In genomic region chr20:13283869-13284268, GRCh38 we compare ENCODE assay signal across 20 cellular contexts.
DNase-seq lines count a peak whose midpoint lies in the region; ATAC-seq, FAIRE-seq and TF ChIP-seq lines count a peak whose summit lies in the region.
"Had no signal": no experiment of that assay in that cellular context is flagged by ENCODE, and none has a peak within 500 bp of the region (broad histone marks: within the 10 kb centered on the region; RNA-seq: fewer than 3 reads in every experiment).

No MANE protein-coding gene starts in this region.

- no peak overlapping the region for H2BK15ac ChIP-seq in H1 (ENCODE audit: low read length)

- TF ChIP-seq POLR2A in HepG2 (IDR thresholded peaks at IDR 0.05; ENCODE audit: insufficient read depth in 1 of 2, low read depth in 2 of 2, low read length in 2 of 2) (no peak), right lobe of liver (IDR thresholded peaks at IDR 0.05) (no peak), H1 (IDR thresholded peaks at IDR 0.05; ENCODE audit: control extremely low read depth in 1 of 2, low read depth in 2 of 2, low read length in 2 of 2) (no peak)

- FAIRE-seq in HepG2 (lab: Jason Lieb, UNC) (no peak), H1 (lab: Jason Lieb, UNC) (no peak)
- FAIRE-seq: D721Med, G401.6, GM12891, GM19239 had no signal

- H2AFZ ChIP-seq in HepG2 (ENCODE audit: low read length) (no peak overlapping the region), H1 (ENCODE audit: low read length) (no peak overlapping the region)

- no peaks in the 10 kb centered on the region for H3K23me2 ChIP-seq in H1 (ENCODE audit: low read depth, low read length)

- BruUV-seq in HepG2 (replicated peaks; lab: Mats Ljungman, UMichigan) = no TSS peak

- WGBS in HepG2 (ENCODE audit: low lambda C conversion rate) = 79% methylated on average over 6 of the region's 6 CpGs
- WGBS in right lobe of liver (ENCODE audit: insufficient coverage, low coverage, low lambda C conversion rate, missing lambda C conversion rate) = 93% methylated on average over 6 of the region's 6 CpGs
- WGBS in H1 (ENCODE audit: extremely low coverage in 1 of 2, insufficient coverage in 1 of 2, insufficient read length in 1 of 2, insufficient replicate concordance in 2 of 2, low coverage in 1 of 2, low lambda C conversion rate in 2 of 2, missing lambda C conversion rate in 1 of 2), 2 experiments = 76% methylated on average over 6 of the region's 6 CpGs; no CpG with 5 or more reads in 1 of the 2 experiments

- H3K18ac ChIP-seq in H1 (ENCODE audit: extremely low read depth, low read length) = no peak overlapping the region

- in situ Hi-C loops in HepG2 (cut with HindIII; ENCODE audit: extremely low pct_ligation_motif_present, low pct_unique_long_range_greater_than_20kb) = loop anchor here (25.0 kb wide), 1 partner anchor 322 kb away; no protein-coding TSS in a partner anchor

- H3K9me3 ChIP-seq in HepG2 (ENCODE audit: low read length) (no peaks in the 10 kb centered on the region), right lobe of liver (no peaks in the 10 kb centered on the region), H1 (ENCODE audit: insufficient read depth in 2 of 2, low read depth in 1 of 2, low read length in 1 of 2) (no peaks in the 10 kb centered on the region)
- H3K9me3 ChIP-seq: A549, Caco-2 had no signal

- H2BK120ac ChIP-seq in H1 (replicated peaks; ENCODE audit: low read depth, low read length) = no peak overlapping the region

- H4K20me1 ChIP-seq in HepG2 (ENCODE audit: insufficient read depth, low read length) = no peaks in the 10 kb centered on the region
- no peaks in the 10 kb centered on the region for H4K20me1 ChIP-seq in H1 (replicated peaks in 1 of 2; ENCODE audit: control insufficient read depth in 1 of 2, insufficient read depth in 2 of 2, low read length in 2 of 2)
- H4K20me1 ChIP-seq: BLaER1 treated with 17β-estradiol and CSF1 and Interleukin-3, amounts not matched to agents 10 nM and 100 nM had no signal

- H3K79me2 ChIP-seq in HepG2 (ENCODE audit: insufficient read depth, low read length) = no peaks in the 10 kb centered on the region
- no peaks in the 10 kb centered on the region; a peak in 1 of 4 replicates for H3K79me2 ChIP-seq in H1 (ENCODE audit: control insufficient read depth in 1 of 2, insufficient read depth in 2 of 2, low read length in 2 of 2)

- H3K9ac ChIP-seq in HepG2 (ENCODE audit: insufficient read depth, low read depth, low read length) (no peak overlapping the region), H1 (replicated peaks in 1 of 4; ENCODE audit: extremely low read depth in 1 of 4, low read depth in 3 of 4, low read length in 3 of 4) (no peak overlapping the region)
- H3K9ac ChIP-seq: BLaER1 treated with 17β-estradiol and CSF1 and Interleukin-3, amounts not matched to agents 10 nM and 100 nM had no signal

- H3K4me2 ChIP-seq in HepG2 (ENCODE audit: low read depth, low read length) (no peak overlapping the region), H1 (ENCODE audit: insufficient read depth in 1 of 2, low read depth in 2 of 2, low read length in 2 of 2) (no peak overlapping the region)
- H3K4me2 ChIP-seq: A549 had no signal

- H4K8ac ChIP-seq in H1 (ENCODE audit: extremely low read depth, insufficient read depth, low read length) = no peak overlapping the region

- no peak overlapping the region for H3K23ac ChIP-seq in H1 (ENCODE audit: insufficient read length)

- POLR2A ChIA-PET in HepG2 (lab: Yijun Ruan, JAX) = no interaction called here
- POLR2A ChIA-PET in H1 (lab: Charles Lee; ENCODE audit: partially characterized antibody) = no interaction called here

- H3K27ac Mint-ChIP-seq in activated T-helper 2 cell treated with anti-CD3 and anti-CD28 coated beads, Interferon-gamma antibody, Interleukin-2, Interleukin-4, amounts not matched to agents 10 μg/mL and 5 μg/mL and 100 μg/mL, durations not matched to agents 14 hours and 24 hours and 36 hours = no peak overlapping the region
- H3K27ac Mint-ChIP-seq: B cell; CD4-positive, alpha-beta T cell; CD8-positive, alpha-beta T cell had no signal

- no peaks in the 10 kb centered on the region; a peak in 1 of 5 replicates for H3K27me3 ChIP-seq in HepG2 (ENCODE audit: control insufficient read depth in 1 of 2, insufficient read depth in 2 of 2, low read length in 2 of 2)
- H3K27me3 ChIP-seq in right lobe of liver = no peaks in the 10 kb centered on the region
- H3K27me3 ChIP-seq in H1 (replicated peaks in 1 of 4; ENCODE audit: control insufficient read depth in 3 of 4, extremely low read depth in 1 of 4, insufficient read depth in 3 of 4, low read length in 3 of 4) = no peaks in the 10 kb centered on the region
- H3K27me3 ChIP-seq: BLaER1 treated with 17β-estradiol and CSF1 and Interleukin-3, amounts not matched to agents 10 nM and 100 nM had no signal

- no peak for ATAC-seq in HepG2
- ATAC-seq in right lobe of liver = no peak
- ATAC-seq: A549; CD8-positive, alpha-beta T cell had no signal

- H2BK5ac ChIP-seq in H1 (ENCODE audit: low read depth, low read length) = no peak overlapping the region

- DNase-seq in HepG2 (ENCODE audit: low spot score) = no peak
- DNase-seq in right lobe of liver = no peak
- DNase-seq in H1 (ENCODE audit: low read depth in 1 of 2, low spot score in 2 of 2) = no peak
- DNase-seq in activated T-helper 2 cell treated with anti-CD3 and anti-CD28 coated beads, Interferon-gamma antibody, Interleukin-2, Interleukin-4, amounts not matched to agents 10 μg/mL and 5 μg/mL and 100 μg/mL, durations not matched to agents 14 hours and 24 hours and 36 hours (ENCODE audit: low spot score) = no peak
- DNase-seq in 8988T = no peak
- DNase-seq: AML-193; Caco-2; Calu3; CD4-positive, alpha-beta T cell; CD8-positive, alpha-beta T cell; DMS79 treated with DMSO at 0.1 percent for 48 hours; GF-D8 had no signal

- CTCF ChIA-PET in HepG2 (lab: Yijun Ruan, JAX; ENCODE audit: low intra/inter-chr PET ratio, low total read pairs) = no interaction called here
- CTCF ChIA-PET in H1 (lab: Charles Lee; ENCODE audit: partially characterized antibody) = interaction anchor here (1.2 to 3.6 kb wide), 7 partner anchors 12 to 312 kb away, joined by 3 to 13 read pairs (median 5); no protein-coding TSS in a partner anchor

- H3K4me3 ChIP-seq in HepG2 (replicated peaks in 1 of 3; ENCODE audit: insufficient read depth in 1 of 3, low read depth in 2 of 3, low read length in 3 of 3) (no peak overlapping the region), right lobe of liver (no peak overlapping the region), H1 (ENCODE audit: extremely low read depth in 1 of 4, insufficient read depth in 2 of 4, low read depth in 3 of 4, low read length in 4 of 4) (no peak overlapping the region)
- H3K4me3 ChIP-seq: A549; BLaER1 treated with 17β-estradiol and CSF1 and Interleukin-3, amounts not matched to agents 10 nM and 100 nM had no signal

- H2BK20ac ChIP-seq in H1 (ENCODE audit: low read length) = no peak overlapping the region

- no peak overlapping the region for H4K5ac ChIP-seq in H1 (ENCODE audit: insufficient read length, low read depth, low read length)

- no peaks in the 10 kb centered on the region for H3K27me3 Mint-ChIP-seq in activated T-helper 2 cell treated with anti-CD3 and anti-CD28 coated beads, Interferon-gamma antibody, Interleukin-2, Interleukin-4, amounts not matched to agents 10 μg/mL and 5 μg/mL and 100 μg/mL, durations not matched to agents 14 hours and 24 hours and 36 hours (ENCODE audit: low read depth)
- H3K27me3 Mint-ChIP-seq: B cell; CD4-positive, alpha-beta T cell had no signal

- H3K4me1 ChIP-seq in HepG2 (ENCODE audit: insufficient read depth, low read length) (no peaks in the 10 kb centered on the region), right lobe of liver (peaks cover 0 to 21% (median 9%) of the 10 kb centered on the region in 4 donors), H1 (replicated peaks in 1 of 4; ENCODE audit: control insufficient read depth in 3 of 4, insufficient read depth in 4 of 4, low read length in 3 of 4) (peaks cover 0 to 2% (median 0%) of the 10 kb centered on the region in 4 experiments; a peak in 1 of 7 replicates)
- H3K4me1 ChIP-seq: A549, Caco-2 had no signal

- H3K56ac ChIP-seq in H1 (replicated peaks; ENCODE audit: insufficient read length, low read depth, low read length) = no peak overlapping the region

- no peaks in the 10 kb centered on the region for H3K4me1 Mint-ChIP-seq in activated T-helper 2 cell treated with anti-CD3 and anti-CD28 coated beads, Interferon-gamma antibody, Interleukin-2, Interleukin-4, amounts not matched to agents 10 μg/mL and 5 μg/mL and 100 μg/mL, durations not matched to agents 14 hours and 24 hours and 36 hours (ENCODE audit: low read depth)
- H3K4me1 Mint-ChIP-seq: B cell had no signal

- no peaks in the 10 kb centered on the region for H3K9me3 Mint-ChIP-seq in activated T-helper 2 cell treated with anti-CD3 and anti-CD28 coated beads, Interferon-gamma antibody, Interleukin-2, Interleukin-4, amounts not matched to agents 10 μg/mL and 5 μg/mL and 100 μg/mL, durations not matched to agents 14 hours and 24 hours and 36 hours
- H3K9me3 Mint-ChIP-seq: CD4-positive, alpha-beta T cell; CD8-positive, alpha-beta T cell had no signal

- H2AK5ac ChIP-seq in H1 (ENCODE audit: low read depth, low read length) = no peak overlapping the region

- no peaks in the 10 kb centered on the region for H3K79me1 ChIP-seq in H1 (ENCODE audit: low read depth, low read length)

- TF ChIP-seq CTCF in HepG2 (CRISPR knock-in tag; IDR thresholded peaks at IDR 0.05) (no peak), right lobe of liver (IDR thresholded peaks at IDR 0.05) (no peak), H1 (IDR thresholded peaks at IDR 0.05; ENCODE audit: control extremely low read depth in 1 of 3, insufficient read depth in 1 of 3, low read depth in 1 of 3, low read length in 3 of 3) (no peak)

- H3K27ac ChIP-seq in HepG2 (ENCODE audit: extremely low read length, insufficient read depth, low read length) = no peak overlapping the region
- H3K27ac ChIP-seq in right lobe of liver = no peak overlapping the region
- H3K27ac ChIP-seq in H1 (ENCODE audit: low read depth, low read length) = no peak overlapping the region
- H3K27ac ChIP-seq: A549; BLaER1 treated with 17β-estradiol and CSF1 and Interleukin-3, amounts not matched to agents 10 nM and 100 nM; C4-2B had no signal

- no peak overlapping the region for H4K91ac ChIP-seq in H1 (replicated peaks; ENCODE audit: insufficient read length, low read length)

- intact Hi-C loops in HepG2 (cut with micrococcal nuclease; ENCODE audit: unreplicated experiment) = no loop called here
- intact Hi-C loops in right lobe of liver (cut with DNase I) = no loop called here
- intact Hi-C loops in activated T-helper 2 cell treated with anti-CD3 and anti-CD28 coated beads, Interferon-gamma antibody, Interleukin-2, Interleukin-4, amounts not matched to agents 10 μg/mL and 5 μg/mL and 100 μg/mL, durations not matched to agents 14 hours and 24 hours and 36 hours (cut with micrococcal nuclease) = no loop called here

- TF ChIP-seq EP300 in HepG2 (IDR thresholded peaks at IDR 0.05; ENCODE audit: low read depth in 2 of 2, low read length in 2 of 2) (no peak), HepG2 (CRISPR knock-in tag; IDR thresholded peaks at IDR 0.05; ENCODE audit: borderline replicate concordance) (no peak), H1 (IDR thresholded peaks at IDR 0.05; ENCODE audit: borderline replicate concordance in 1 of 2, low read depth in 2 of 2, low read length in 2 of 2) (no peak)

- no peak for TF ChIP-seq RAD21 in HepG2 (CRISPR knock-in tag; IDR thresholded peaks at IDR 0.05)
- no peak for TF ChIP-seq RAD21 in H1 (IDR thresholded peaks at IDR 0.05 in 1 of 2, conservative IDR thresholded peaks at IDR 0.05 in 1 of 2; ENCODE audit: low read depth in 2 of 2, low read length in 2 of 2)

- no peaks in the 10 kb centered on the region for H3K36me3 Mint-ChIP-seq in activated T-helper 2 cell treated with anti-CD3 and anti-CD28 coated beads, Interferon-gamma antibody, Interleukin-2, Interleukin-4, amounts not matched to agents 10 μg/mL and 5 μg/mL and 100 μg/mL, durations not matched to agents 14 hours and 24 hours and 36 hours (ENCODE audit: low read depth)
- H3K36me3 Mint-ChIP-seq: CD8-positive, alpha-beta T cell had no signal

- H3K36me3 ChIP-seq in HepG2 (replicated peaks in 1 of 2; ENCODE audit: control insufficient read depth in 1 of 2, insufficient read depth in 2 of 2, low read length in 2 of 2) = no peaks in the 10 kb centered on the region
- no peaks in the 10 kb centered on the region for H3K36me3 ChIP-seq in right lobe of liver
- no peaks in the 10 kb centered on the region for H3K36me3 ChIP-seq in H1 (ENCODE audit: control insufficient read depth in 2 of 4, insufficient read depth in 4 of 4, low read length in 3 of 4)
- H3K36me3 ChIP-seq: BLaER1 treated with 17β-estradiol and CSF1 and Interleukin-3, amounts not matched to agents 10 nM and 100 nM had no signal

- no peak overlapping the region for H3K4ac ChIP-seq in H1 (replicated peaks; ENCODE audit: insufficient read length, low read depth, low read length)

- H3K14ac ChIP-seq in H1 (ENCODE audit: insufficient read length) = no peak overlapping the region

- H2BK12ac ChIP-seq in H1 (ENCODE audit: low read depth, low read length) = no peak overlapping the region

- H3K4me3 Mint-ChIP-seq in activated T-helper 2 cell treated with anti-CD3 and anti-CD28 coated beads, Interferon-gamma antibody, Interleukin-2, Interleukin-4, amounts not matched to agents 10 μg/mL and 5 μg/mL and 100 μg/mL, durations not matched to agents 14 hours and 24 hours and 36 hours (ENCODE audit: low read depth) = no peak overlapping the region
- H3K4me3 Mint-ChIP-seq: B cell; CD4-positive, alpha-beta T cell; CD8-positive, alpha-beta T cell had no signal

Comparison
In these comparisons a context has a peak if more than half of its experiments do, and no peak if none do; other contexts are left out.
1. Of the 41 proteins assayed by ChIP-seq in both HepG2 and H1: peak only in HepG2: none; only in H1: KDM1A; in both: none; in neither: 40.